In the genomic region with DNA sequence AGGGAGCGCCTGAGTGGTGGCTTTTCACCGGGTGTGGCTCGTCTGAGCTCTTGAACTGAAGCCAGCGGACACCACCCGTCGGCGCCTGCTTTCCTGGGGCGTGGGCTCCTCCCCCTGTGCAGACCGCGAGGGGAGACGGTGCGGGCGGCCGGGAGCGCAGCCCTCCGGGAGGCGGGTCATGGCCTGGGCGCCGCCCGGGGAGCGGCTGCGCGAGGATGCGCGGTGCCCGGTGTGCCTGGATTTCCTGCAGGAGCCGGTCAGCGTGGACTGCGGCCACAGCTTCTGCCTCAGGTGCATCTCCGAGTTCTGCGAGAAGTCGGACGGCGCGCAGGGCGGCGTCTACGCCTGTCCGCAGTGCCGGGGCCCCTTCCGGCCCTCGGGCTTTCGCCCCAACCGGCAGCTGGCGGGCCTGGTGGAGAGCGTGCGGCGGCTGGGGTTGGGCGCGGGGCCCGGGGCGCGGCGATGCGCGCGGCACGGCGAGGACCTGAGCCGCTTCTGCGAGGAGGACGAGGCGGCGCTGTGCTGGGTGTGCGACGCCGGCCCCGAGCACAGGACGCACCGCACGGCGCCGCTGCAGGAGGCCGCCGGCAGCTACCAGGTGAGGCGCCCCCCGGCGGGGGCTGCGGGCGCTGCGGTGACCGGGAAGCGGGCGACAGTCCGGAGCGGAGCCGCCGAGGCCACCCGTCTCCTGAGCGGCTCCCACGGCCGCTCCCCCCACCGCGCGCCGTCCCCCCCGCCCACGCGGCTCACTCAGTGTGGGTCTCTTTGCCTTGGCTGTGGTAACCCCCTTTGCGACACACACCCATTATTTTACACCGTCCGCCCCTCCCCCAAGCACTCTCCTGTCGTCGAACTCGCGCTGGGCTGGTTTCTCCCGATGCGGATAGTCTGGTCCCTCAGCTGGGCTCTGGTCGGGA, we compare ENCODE assay signal across 1 cellular context.
TF ChIP-seq lines count a peak whose summit lies in the region.

A gene with protein sequence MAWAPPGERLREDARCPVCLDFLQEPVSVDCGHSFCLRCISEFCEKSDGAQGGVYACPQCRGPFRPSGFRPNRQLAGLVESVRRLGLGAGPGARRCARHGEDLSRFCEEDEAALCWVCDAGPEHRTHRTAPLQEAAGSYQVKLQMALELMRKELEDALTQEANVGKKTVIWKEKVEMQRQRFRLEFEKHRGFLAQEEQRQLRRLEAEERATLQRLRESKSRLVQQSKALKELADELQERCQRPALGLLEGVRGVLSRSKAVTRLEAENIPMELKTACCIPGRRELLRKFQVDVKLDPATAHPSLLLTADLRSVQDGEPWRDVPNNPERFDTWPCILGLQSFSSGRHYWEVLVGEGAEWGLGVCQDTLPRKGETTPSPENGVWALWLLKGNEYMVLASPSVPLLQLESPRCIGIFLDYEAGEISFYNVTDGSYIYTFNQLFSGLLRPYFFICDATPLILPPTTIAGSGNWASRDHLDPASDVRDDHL (plus strand): TSS at position 119 of the 917 bp plus-strand sequence. CDS start 60 bp downstream, at position 179.

TF ChIP-seq in K562, 482 proteins besides CTCF, POLR2A, EP300 and RAD21 (continued from another document):
- TF ChIP-seq, protein P1, sequence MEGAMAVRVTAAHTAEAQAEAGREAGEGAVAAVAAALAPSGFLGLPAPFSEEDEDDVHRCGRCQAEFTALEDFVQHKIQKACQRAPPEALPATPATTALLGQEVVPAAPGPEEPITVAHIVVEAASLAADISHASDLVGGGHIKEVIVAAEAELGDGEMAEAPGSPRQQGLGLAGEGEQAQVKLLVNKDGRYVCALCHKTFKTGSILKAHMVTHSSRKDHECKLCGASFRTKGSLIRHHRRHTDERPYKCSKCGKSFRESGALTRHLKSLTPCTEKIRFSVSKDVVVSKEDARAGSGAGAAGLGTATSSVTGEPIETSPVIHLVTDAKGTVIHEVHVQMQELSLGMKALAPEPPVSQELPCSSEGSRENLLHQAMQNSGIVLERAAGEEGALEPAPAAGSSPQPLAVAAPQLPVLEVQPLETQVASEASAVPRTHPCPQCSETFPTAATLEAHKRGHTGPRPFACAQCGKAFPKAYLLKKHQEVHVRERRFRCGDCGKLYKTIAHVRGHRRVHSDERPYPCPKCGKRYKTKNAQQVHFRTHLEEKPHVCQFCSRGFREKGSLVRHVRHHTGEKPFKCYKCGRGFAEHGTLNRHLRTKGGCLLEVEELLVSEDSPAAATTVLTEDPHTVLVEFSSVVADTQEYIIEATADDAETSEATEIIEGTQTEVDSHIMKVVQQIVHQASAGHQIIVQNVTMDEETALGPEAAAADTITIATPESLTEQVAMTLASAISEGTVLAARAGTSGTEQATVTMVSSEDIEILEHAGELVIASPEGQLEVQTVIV (CRISPR knock-in tag; IDR thresholded peaks at IDR 0.05; ENCODE audit: borderline replicate concordance), result peak; percentile 47; the same call in 1 of the 2 replicates
- TF ChIP-seq BCOR (IDR thresholded peaks at IDR 0.05) (no peak), ETS2 (tag; IDR thresholded peaks at IDR 0.05; ENCODE audit: borderline replicate concordance, poor library complexity, severe bottlenecking) (peak; percentile 48), ZNF41 (CRISPR knock-in tag; conservative IDR thresholded peaks at IDR 0.05) (no peak), ZBTB1 (CRISPR knock-in tag; IDR thresholded peaks at IDR 0.05; ENCODE audit: borderline replicate concordance, low read depth) (peak; percentile 67; the same call in 1 of the 2 replicates), CAMTA2 (CRISPR knock-in tag; conservative IDR thresholded peaks at IDR 0.05) (no peak), THRAP3 (IDR thresholded peaks at IDR 0.05; ENCODE audit: borderline replicate concordance) (no peak), KDM1A (IDR thresholded peaks at IDR 0.05) (no peak), RHOXF2B (CRISPR knock-in tag; conservative IDR thresholded peaks at IDR 0.05) (no peak), FOSL1 (tag; conservative IDR thresholded peaks at IDR 0.05) (peak; percentile 45), ILF3 (IDR thresholded peaks at IDR 0.05; ENCODE audit: borderline replicate concordance) (peak; percentile 88), CC2D1A (IDR thresholded peaks at IDR 0.05) (no peak), DIDO1 (tag; IDR thresholded peaks at IDR 0.05; ENCODE audit: low read depth) (no peak)
- TF ChIP-seq, protein P2, sequence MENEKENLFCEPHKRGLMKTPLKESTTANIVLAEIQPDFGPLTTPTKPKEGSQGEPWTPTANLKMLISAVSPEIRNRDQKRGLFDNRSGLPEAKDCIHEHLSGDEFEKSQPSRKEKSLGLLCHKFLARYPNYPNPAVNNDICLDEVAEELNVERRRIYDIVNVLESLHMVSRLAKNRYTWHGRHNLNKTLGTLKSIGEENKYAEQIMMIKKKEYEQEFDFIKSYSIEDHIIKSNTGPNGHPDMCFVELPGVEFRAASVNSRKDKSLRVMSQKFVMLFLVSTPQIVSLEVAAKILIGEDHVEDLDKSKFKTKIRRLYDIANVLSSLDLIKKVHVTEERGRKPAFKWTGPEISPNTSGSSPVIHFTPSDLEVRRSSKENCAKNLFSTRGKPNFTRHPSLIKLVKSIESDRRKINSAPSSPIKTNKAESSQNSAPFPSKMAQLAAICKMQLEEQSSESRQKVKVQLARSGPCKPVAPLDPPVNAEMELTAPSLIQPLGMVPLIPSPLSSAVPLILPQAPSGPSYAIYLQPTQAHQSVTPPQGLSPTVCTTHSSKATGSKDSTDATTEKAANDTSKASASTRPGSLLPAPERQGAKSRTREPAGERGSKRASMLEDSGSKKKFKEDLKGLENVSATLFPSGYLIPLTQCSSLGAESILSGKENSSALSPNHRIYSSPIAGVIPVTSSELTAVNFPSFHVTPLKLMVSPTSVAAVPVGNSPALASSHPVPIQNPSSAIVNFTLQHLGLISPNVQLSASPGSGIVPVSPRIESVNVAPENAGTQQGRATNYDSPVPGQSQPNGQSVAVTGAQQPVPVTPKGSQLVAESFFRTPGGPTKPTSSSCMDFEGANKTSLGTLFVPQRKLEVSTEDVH (IDR thresholded peaks at IDR 0.05; ENCODE audit: low read depth, partially characterized antibody), result no peak
- TF ChIP-seq, protein P3, sequence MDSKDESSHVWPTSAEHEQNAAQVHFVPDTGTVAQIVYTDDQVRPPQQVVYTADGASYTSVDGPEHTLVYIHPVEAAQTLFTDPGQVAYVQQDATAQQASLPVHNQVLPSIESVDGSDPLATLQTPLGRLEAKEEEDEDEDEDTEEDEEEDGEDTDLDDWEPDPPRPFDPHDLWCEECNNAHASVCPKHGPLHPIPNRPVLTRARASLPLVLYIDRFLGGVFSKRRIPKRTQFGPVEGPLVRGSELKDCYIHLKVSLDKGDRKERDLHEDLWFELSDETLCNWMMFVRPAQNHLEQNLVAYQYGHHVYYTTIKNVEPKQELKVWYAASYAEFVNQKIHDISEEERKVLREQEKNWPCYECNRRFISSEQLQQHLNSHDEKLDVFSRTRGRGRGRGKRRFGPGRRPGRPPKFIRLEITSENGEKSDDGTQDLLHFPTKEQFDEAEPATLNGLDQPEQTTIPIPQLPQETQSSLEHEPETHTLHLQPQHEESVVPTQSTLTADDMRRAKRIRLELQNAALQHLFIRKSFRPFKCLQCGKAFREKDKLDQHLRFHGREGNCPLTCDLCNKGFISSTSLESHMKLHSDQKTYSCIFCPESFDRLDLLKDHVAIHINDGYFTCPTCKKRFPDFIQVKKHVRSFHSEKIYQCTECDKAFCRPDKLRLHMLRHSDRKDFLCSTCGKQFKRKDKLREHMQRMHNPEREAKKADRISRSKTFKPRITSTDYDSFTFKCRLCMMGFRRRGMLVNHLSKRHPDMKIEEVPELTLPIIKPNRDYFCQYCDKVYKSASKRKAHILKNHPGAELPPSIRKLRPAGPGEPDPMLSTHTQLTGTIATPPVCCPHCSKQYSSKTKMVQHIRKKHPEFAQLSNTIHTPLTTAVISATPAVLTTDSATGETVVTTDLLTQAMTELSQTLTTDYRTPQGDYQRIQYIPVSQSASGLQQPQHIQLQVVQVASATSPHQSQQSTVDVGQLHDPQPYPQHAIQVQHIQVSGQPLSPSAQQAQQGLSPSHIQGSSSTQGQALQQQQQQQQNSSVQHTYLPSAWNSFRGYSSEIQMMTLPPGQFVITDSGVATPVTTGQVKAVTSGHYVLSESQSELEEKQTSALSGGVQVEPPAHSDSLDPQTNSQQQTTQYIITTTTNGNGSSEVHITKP (IDR thresholded peaks at IDR 0.05; ENCODE audit: partially characterized antibody), result no peak
- TF ChIP-seq, protein P4, sequence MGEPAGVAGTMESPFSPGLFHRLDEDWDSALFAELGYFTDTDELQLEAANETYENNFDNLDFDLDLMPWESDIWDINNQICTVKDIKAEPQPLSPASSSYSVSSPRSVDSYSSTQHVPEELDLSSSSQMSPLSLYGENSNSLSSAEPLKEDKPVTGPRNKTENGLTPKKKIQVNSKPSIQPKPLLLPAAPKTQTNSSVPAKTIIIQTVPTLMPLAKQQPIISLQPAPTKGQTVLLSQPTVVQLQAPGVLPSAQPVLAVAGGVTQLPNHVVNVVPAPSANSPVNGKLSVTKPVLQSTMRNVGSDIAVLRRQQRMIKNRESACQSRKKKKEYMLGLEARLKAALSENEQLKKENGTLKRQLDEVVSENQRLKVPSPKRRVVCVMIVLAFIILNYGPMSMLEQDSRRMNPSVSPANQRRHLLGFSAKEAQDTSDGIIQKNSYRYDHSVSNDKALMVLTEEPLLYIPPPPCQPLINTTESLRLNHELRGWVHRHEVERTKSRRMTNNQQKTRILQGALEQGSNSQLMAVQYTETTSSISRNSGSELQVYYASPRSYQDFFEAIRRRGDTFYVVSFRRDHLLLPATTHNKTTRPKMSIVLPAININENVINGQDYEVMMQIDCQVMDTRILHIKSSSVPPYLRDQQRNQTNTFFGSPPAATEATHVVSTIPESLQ (CRISPR knock-in tag; IDR thresholded peaks at IDR 0.05), result no peak
- TF ChIP-seq, protein P5, sequence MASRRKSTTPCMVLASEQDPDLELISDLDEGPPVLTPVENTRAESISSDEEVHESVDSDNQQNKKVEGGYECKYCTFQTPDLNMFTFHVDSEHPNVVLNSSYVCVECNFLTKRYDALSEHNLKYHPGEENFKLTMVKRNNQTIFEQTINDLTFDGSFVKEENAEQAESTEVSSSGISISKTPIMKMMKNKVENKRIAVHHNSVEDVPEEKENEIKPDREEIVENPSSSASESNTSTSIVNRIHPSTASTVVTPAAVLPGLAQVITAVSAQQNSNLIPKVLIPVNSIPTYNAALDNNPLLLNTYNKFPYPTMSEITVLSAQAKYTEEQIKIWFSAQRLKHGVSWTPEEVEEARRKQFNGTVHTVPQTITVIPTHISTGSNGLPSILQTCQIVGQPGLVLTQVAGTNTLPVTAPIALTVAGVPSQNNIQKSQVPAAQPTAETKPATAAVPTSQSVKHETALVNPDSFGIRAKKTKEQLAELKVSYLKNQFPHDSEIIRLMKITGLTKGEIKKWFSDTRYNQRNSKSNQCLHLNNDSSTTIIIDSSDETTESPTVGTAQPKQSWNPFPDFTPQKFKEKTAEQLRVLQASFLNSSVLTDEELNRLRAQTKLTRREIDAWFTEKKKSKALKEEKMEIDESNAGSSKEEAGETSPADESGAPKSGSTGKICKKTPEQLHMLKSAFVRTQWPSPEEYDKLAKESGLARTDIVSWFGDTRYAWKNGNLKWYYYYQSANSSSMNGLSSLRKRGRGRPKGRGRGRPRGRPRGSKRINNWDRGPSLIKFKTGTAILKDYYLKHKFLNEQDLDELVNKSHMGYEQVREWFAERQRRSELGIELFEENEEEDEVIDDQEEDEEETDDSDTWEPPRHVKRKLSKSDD (conservative IDR thresholded peaks at IDR 0.05; ENCODE audit: low read length), result peak; percentile 68; the same call in 1 of the 2 replicates
- TF ChIP-seq, protein P6, sequence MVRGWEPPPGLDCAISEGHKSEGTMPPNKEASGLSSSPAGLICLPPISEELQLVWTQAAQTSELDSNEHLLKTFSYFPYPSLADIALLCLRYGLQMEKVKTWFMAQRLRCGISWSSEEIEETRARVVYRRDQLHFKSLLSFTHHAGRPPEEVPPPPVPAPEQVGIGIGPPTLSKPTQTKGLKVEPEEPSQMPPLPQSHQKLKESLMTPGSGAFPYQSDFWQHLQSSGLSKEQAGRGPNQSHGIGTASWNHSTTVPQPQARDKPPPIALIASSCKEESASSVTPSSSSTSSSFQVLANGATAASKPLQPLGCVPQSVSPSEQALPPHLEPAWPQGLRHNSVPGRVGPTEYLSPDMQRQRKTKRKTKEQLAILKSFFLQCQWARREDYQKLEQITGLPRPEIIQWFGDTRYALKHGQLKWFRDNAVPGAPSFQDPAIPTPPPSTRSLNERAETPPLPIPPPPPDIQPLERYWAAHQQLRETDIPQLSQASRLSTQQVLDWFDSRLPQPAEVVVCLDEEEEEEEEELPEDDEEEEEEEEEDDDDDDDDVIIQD (CRISPR knock-in tag; IDR thresholded peaks at IDR 0.05), result peak; percentile 40; the same call in 1 of the 2 replicates
